Comparison of ENCODE assay signal across 8 cellular contexts in the genomic region with DNA sequence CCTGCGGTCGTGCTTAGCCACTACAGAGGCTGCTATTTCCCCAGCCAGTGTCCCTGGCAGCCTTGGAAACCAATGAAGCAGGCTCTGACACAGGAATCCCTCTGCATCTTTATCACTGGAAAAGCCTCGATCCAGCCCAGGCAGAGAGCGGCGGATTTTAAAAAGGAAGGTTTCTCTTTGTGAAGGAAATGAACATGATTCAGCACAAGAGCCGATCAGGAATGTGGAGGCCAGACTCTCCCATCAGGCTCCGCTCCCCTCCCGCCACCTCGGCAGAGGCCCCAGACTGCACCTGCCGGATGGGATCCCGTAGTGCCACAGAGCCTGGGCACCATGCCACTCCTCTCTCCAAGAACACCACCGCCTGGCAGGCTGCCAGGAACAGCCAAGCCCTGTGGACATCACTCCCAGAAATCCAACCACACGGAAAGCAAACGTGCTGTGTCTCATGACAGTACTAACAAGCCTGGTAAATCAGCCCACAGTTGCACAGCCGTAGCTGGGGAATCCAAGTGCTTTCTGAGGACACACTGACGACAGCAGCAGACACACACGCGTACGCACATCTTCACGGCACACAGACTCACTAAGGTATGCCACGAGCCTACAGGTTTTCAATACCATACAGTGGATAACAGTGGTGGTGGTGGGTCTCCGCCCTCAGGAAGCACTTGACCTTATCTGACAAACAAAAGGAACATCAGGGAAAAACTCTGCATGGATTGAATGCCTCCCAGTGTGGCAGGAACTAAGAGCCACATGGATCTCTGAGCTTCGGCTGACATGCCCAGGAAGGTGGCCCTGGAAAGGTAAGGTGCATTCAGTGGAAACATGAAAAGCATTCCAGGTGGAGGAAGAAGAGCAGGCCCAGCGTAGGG. TPM values are rescaled to one million over a fixed set of nuclear protein-coding genes. Genes with fewer than 3 reads are reported as not detected.
DNase-seq lines count a peak whose midpoint lies in the region; ATAC-seq and TF ChIP-seq lines count a peak whose summit lies in the region.

No MANE protein-coding gene starts in this region.

- H3K27ac ChIP-seq in stomach smooth muscle (ENCODE audit: low read length), result no peak overlapping the region

- DNase-seq in C1 segment of cervical spinal cord (lab: John Stamatoyannopoulos, UW) (peak in 12 of 14 donors; percentile 17 to 96 (median 43)), NCI-H2029 treated with DMSO at 0.1 percent for 48 hours (lab: John Stamatoyannopoulos, UW) (peak; percentile 93), cardiac fibroblast (ENCODE audit: low read depth in 2 of 2) (peak; percentile 60 to 74), kidney epithelial cell (ENCODE audit: low read depth) (peak; percentile 37), OCI-M2 (lab: John Stamatoyannopoulos, UW; ENCODE audit: unreplicated experiment) (no peak)
- no peak for DNase-seq in stimulated activated CD4-positive, alpha-beta T cell treated with anti-CD3 and anti-CD28 coated beads, Interleukin-4, amount 100 ng/mL, for 4 hours

- H3K36me3 ChIP-seq in kidney epithelial cell (ENCODE audit: control insufficient read depth, insufficient read depth, low read length), result no peaks in the 10 kb centered on the region
- H3K36me3 ChIP-seq in stomach smooth muscle (ENCODE audit: control insufficient read depth in 2 of 2, insufficient read depth in 2 of 2, low read length in 2 of 2), result no peaks in the 10 kb centered on the region

- no peak overlapping the region for H3K9ac ChIP-seq in stomach smooth muscle (ENCODE audit: low read length in 2 of 2)

- TF ChIP-seq CTCF in cardiac fibroblast (IDR thresholded peaks at IDR 0.05; ENCODE audit: low read depth, low read length) (peak; percentile 1), kidney epithelial cell (IDR thresholded peaks at IDR 0.05; ENCODE audit: insufficient read depth, low read length, poor library complexity, severe bottlenecking) (no peak)

- H3K27me3 ChIP-seq in kidney epithelial cell (ENCODE audit: control insufficient read depth, insufficient read depth, low read length), result peaks cover 20% of the 10 kb centered on the region
- peaks cover 2 to 11% of the 10 kb centered on the region in 2 donors for H3K27me3 ChIP-seq in stomach smooth muscle (ENCODE audit: control insufficient read depth in 1 of 2, insufficient read depth in 2 of 2, low read length in 2 of 2)

- ATAC-seq in HG03025 (IDR thresholded peaks at IDR 0.05; ENCODE audit: low FRiP score, unreplicated experiment), result no peak

- no peaks in the 10 kb centered on the region for H3K9me3 ChIP-seq in stomach smooth muscle (ENCODE audit: control insufficient read depth in 2 of 2, low read length in 2 of 2)

- no peak overlapping the region for H3K4me3 ChIP-seq in cardiac fibroblast (replicated peaks in 1 of 2; ENCODE audit: low read depth in 2 of 2, low read length in 2 of 2)
- H3K4me3 ChIP-seq in kidney epithelial cell (ENCODE audit: low read depth, low read length), result no peak overlapping the region
- peak overlapping the region; percentile 5 to 55 for H3K4me3 ChIP-seq in stomach smooth muscle (ENCODE audit: low read length in 2 of 2)

- H3K4me1 ChIP-seq in stomach smooth muscle (ENCODE audit: control insufficient read depth, insufficient read depth, low read length), result peaks cover 33% of the 10 kb centered on the region

RNA-seq across cellular contexts. Expression of a gene that starts 5.4 kb away (rescaled TPM):
- 2.1 and 4.5 TPM in 2 replicates for total RNA-seq in kidney epithelial cell

Comparison
In these comparisons a context has a peak if more than half of its experiments do, and no peak if none do; other contexts are left out.
1. DNase-seq: peak in C1 segment of cervical spinal cord (12 of 14), NCI-H2029 treated with DMSO at 0.1 percent for 48 hours (single experiment), cardiac fibroblast (2 of 2) and kidney epithelial cell (single experiment); none in stimulated activated CD4-positive, alpha-beta T cell treated with anti-CD3 and anti-CD28 coated beads, Interleukin-4, amount 100 ng/mL, for 4 hours (0 of 2) and OCI-M2 (single experiment).
2. H3K4me3 ChIP-seq: peak in stomach smooth muscle (2 of 2); none in cardiac fibroblast (0 of 2) and kidney epithelial cell (single experiment).